In genomic region chr6:154039231-154039842, GRCh38 we compare ENCODE assay signal across 8 cellular contexts. TPM values are rescaled to one million over a fixed set of nuclear protein-coding genes. Genes with fewer than 3 reads are reported as not detected.
DNase-seq lines count a peak whose midpoint lies in the region; ATAC-seq, FAIRE-seq and TF ChIP-seq lines count a peak whose summit lies in the region.

OPRM1 (plus strand) TSS chr6:154039240; CDS start chr6:154039545, 305 bp downstream.

- DNase-seq in stimulated activated naive CD4-positive, alpha-beta T cell (lab: John Stamatoyannopoulos, UW) = peak in 4 of 6 experiments; percentile 2 to 17 (median 7)
- no peak for DNase-seq in stimulated activated naive CD4-positive, alpha-beta T cell treated with Interleukin-2 at 50 U/mL for 16 hours (lab: John Stamatoyannopoulos, UW)
- DNase-seq in activated T-cell treated with anti-CD3 and anti-CD28 coated beads, Interleukin-2, amount 50 U/mL, for 1 hour = peak; percentile 25
- DNase-seq in hepatocyte (ENCODE audit: low spot score) = peak; percentile 77
- DNase-seq in stimulated activated CD4-positive, alpha-beta T cell treated with anti-CD3 and anti-CD28 coated beads, Interleukin-4, amount 100 ng/mL, for 4 hours = peak; percentile 3 to 31
- DNase-seq in COLO668 (lab: John Stamatoyannopoulos, UW; ENCODE audit: unreplicated experiment) = no peak
- no peak for DNase-seq in RCC 7860 (ENCODE audit: low spot score)

- H3K9me3 ChIP-seq in hepatocyte (ENCODE audit: low read depth) = no peaks in the 10 kb centered on the region

- H3K36me3 ChIP-seq in hepatocyte (replicated peaks; ENCODE audit: insufficient read depth, low read depth) = no peaks in the 10 kb centered on the region

- no peaks in the 10 kb centered on the region for H4K20me1 ChIP-seq in hepatocyte (ENCODE audit: insufficient read depth, poor library complexity, severe bottlenecking)

- no peak within 1 kb of the TSS for H3K4me3 ChIP-seq in hepatocyte

- H3K9me2 ChIP-seq in hepatocyte (replicated peaks; ENCODE audit: insufficient read depth) = no peaks in the 10 kb centered on the region

- no peak within 1 kb of the TSS for H2AFZ ChIP-seq in hepatocyte

- no peak within 1 kb of the TSS for H3K4me2 ChIP-seq in hepatocyte

- no peak for FAIRE-seq in RCC 7860 (lab: Jason Lieb, UNC)

- no peaks in the 10 kb centered on the region for H3K79me2 ChIP-seq in hepatocyte

- peaks cover 27% of the 10 kb centered on the region for H3K27me3 ChIP-seq in hepatocyte

- H3K27ac ChIP-seq in hepatocyte = no peak within 1 kb of the TSS

- no peaks in the 10 kb centered on the region for H3K4me1 ChIP-seq in hepatocyte (ENCODE audit: insufficient read depth)

- ATAC-seq in GM18909 (IDR thresholded peaks at IDR 0.05; ENCODE audit: poor library complexity, unreplicated experiment) = no peak

- TF ChIP-seq CTCF in hepatocyte (IDR thresholded peaks at IDR 0.05; ENCODE audit: poor library complexity) = no peak

- WGBS in hepatocyte (ENCODE audit: low lambda C conversion rate, missing lambda C conversion rate) = 6% methylated on average over 38 of the region's 38 CpGs

RNA-seq across cellular contexts. Expression of gene OPRM1, which starts in this region (rescaled TPM):
- not detected in 2 replicates for total RNA-seq in hepatocyte
- polyA plus RNA-seq in hepatocyte = not detected in 2 replicates

Comparison
In these comparisons a context has a peak if more than half of its experiments do, and no peak if none do; other contexts are left out.
1. DNase-seq: peak in stimulated activated naive CD4-positive, alpha-beta T cell (4 of 6), activated T-cell treated with anti-CD3 and anti-CD28 coated beads, Interleukin-2, amount 50 U/mL, for 1 hour (single experiment) and stimulated activated CD4-positive, alpha-beta T cell treated with anti-CD3 and anti-CD28 coated beads, Interleukin-4, amount 100 ng/mL, for 4 hours (2 of 2); none in stimulated activated naive CD4-positive, alpha-beta T cell treated with Interleukin-2 at 50 U/mL for 16 hours (single experiment), COLO668 (single experiment) and RCC 7860 (single experiment).
2. Peak in DNase-seq in hepatocyte; RNA of the gene not detected or under 1 TPM.